13 cellular contexts compared by ENCODE assay signal in the genomic region with DNA sequence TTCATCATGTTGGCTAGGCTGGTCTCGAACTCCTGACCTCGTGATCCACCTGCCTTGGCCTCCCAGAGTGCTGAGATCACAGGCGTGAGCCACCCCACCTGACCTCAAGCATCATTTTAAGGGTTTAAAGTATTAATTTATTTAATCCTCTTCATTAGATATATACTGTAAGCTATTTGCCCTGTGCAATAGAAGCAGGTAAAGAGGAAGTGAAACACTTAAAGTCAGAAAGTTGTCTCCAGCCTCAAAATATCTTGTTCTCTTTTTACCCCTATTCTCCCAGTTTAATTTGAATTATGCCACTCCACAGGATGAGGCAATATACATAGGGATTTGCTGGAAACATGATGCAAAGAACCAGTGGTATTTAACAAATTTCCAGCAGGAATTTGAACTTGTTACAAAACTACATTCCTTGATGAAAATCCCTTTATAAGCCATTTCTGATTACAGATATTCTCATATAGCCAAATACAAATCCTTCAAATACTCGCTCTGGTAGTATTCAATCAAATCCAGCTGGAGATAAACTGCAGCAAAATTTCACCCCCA. TPM values are rescaled to one million over a fixed set of nuclear protein-coding genes. Genes with fewer than 3 reads are reported as not detected.
DNase-seq lines count a peak whose midpoint lies in the region; ATAC-seq and TF ChIP-seq lines count a peak whose summit lies in the region.
"Had no signal": no experiment of that assay in that cellular context is flagged by ENCODE, and none has a peak within 500 bp of the region (broad histone marks: within the 10 kb centered on the region; RNA-seq: fewer than 3 reads in every experiment).

No MANE protein-coding gene starts in this region.

- H3K4me3 ChIP-seq in Karpas-422 (ENCODE audit: low read length): 0 out of 2 replicates have a peak overlapping the region, but pooled peaks have one; percentile 9

- no peak for ATAC-seq in HG03460 (IDR thresholded peaks at IDR 0.05; ENCODE audit: unreplicated experiment)
- no peak for ATAC-seq in GM19397 (IDR thresholded peaks at IDR 0.05; ENCODE audit: unreplicated experiment)

- H4K20me1 ChIP-seq in Karpas-422 (ENCODE audit: insufficient read depth, low read depth, low read length): no peaks in the 10 kb centered on the region

- peaks cover 54% of the 10 kb centered on the region for H3K36me3 Mint-ChIP-seq in activated T-cell treated with anti-CD3 and anti-CD28 coated beads, Interleukin-2, amount 50 U/mL, for 24 hours (ENCODE audit: low read depth)
- peaks cover 27% of the 10 kb centered on the region for H3K36me3 Mint-ChIP-seq in activated T-helper 2 cell treated with anti-CD3 and anti-CD28 coated beads, Interferon-gamma antibody, Interleukin-2, Interleukin-4, amounts not matched to agents 10 μg/mL and 5 μg/mL and 100 μg/mL, durations not matched to agents 14 hours and 24 hours and 36 hours (ENCODE audit: low read depth)
- peaks cover 6% of the 10 kb centered on the region for H3K36me3 Mint-ChIP-seq in osteocyte (ENCODE audit: unreplicated experiment)

- peak overlapping the region; percentile 6; the same call in 1 of the 2 replicates for H3K9ac ChIP-seq in Karpas-422 (ENCODE audit: low read length)

- no peak for TF ChIP-seq CTCF in osteocyte (IDR thresholded peaks at IDR 0.05)

- DNase-seq in activated T-cell treated with anti-CD3 and anti-CD28 coated beads, Interleukin-2, amount 50 U/mL, for 24 hours: no peak
- DNase-seq in activated T-cell treated with anti-CD3 and anti-CD28 coated beads for 4 hours (no peak), Karpas-422 (peak; percentile 85), osteocyte (ENCODE audit: extremely low spot score, unreplicated experiment) (no peak), middle frontal gyrus (ENCODE audit: extremely low spot score, low spot score) (no peak)
- DNase-seq in activated T-helper 2 cell treated with anti-CD3 and anti-CD28 coated beads, Interferon-gamma antibody, Interleukin-2, Interleukin-4, amounts not matched to agents 10 μg/mL and 5 μg/mL and 100 μg/mL, durations not matched to agents 14 hours and 24 hours and 36 hours (ENCODE audit: low spot score): no peak
- DNase-seq: ACHN; dorsolateral prefrontal cortex; NCI-H510A treated with DMSO at 0.1 percent for 48 hours; stimulated activated CD8-positive, alpha-beta memory T cell treated with anti-CD3 and anti-CD28 coated beads, Interleukin-4, amount 100 ng/mL, for 48 hours had no signal

- H3K9me3 ChIP-seq in Karpas-422 (ENCODE audit: low read length): no peaks in the 10 kb centered on the region

- peaks cover 90% of the 10 kb centered on the region for H3K79me2 ChIP-seq in Karpas-422 (ENCODE audit: low read length)

- H3K9me2 ChIP-seq in Karpas-422 (replicated peaks; ENCODE audit: insufficient read depth, low read length): no peaks in the 10 kb centered on the region

- H3K4me2 ChIP-seq in Karpas-422 (ENCODE audit: low read depth, low read length, poor library complexity, severe bottlenecking): peak overlapping the region; percentile 71

- no peaks in the 10 kb centered on the region for H3K27me3 Mint-ChIP-seq in activated T-cell treated with anti-CD3 and anti-CD28 coated beads, Interleukin-2, amount 50 U/mL, for 24 hours
- no peaks in the 10 kb centered on the region for H3K27me3 Mint-ChIP-seq in activated T-helper 2 cell treated with anti-CD3 and anti-CD28 coated beads, Interferon-gamma antibody, Interleukin-2, Interleukin-4, amounts not matched to agents 10 μg/mL and 5 μg/mL and 100 μg/mL, durations not matched to agents 14 hours and 24 hours and 36 hours (ENCODE audit: low read depth)
- H3K27me3 Mint-ChIP-seq in osteocyte (ENCODE audit: unreplicated experiment): no peaks in the 10 kb centered on the region

- no peaks in the 10 kb centered on the region for H3K27me3 ChIP-seq in Karpas-422 (ENCODE audit: low read length)
- H3K27me3 ChIP-seq: dorsolateral prefrontal cortex had no signal

- H3K4me1 Mint-ChIP-seq in activated T-cell treated with anti-CD3 and anti-CD28 coated beads, Interleukin-2, amount 50 U/mL, for 24 hours (ENCODE audit: low read depth): peaks cover 48% of the 10 kb centered on the region
- H3K4me1 Mint-ChIP-seq in activated T-helper 2 cell treated with anti-CD3 and anti-CD28 coated beads, Interferon-gamma antibody, Interleukin-2, Interleukin-4, amounts not matched to agents 10 μg/mL and 5 μg/mL and 100 μg/mL, durations not matched to agents 14 hours and 24 hours and 36 hours (ENCODE audit: low read depth): peaks cover 37% of the 10 kb centered on the region
- peaks cover 20% of the 10 kb centered on the region for H3K4me1 Mint-ChIP-seq in osteocyte (ENCODE audit: unreplicated experiment)

- peak overlapping the region; percentile 94 for H3K27ac Mint-ChIP-seq in activated T-cell treated with anti-CD3 and anti-CD28 coated beads, Interleukin-2, amount 50 U/mL, for 24 hours
- no peak overlapping the region for H3K27ac Mint-ChIP-seq in activated T-helper 2 cell treated with anti-CD3 and anti-CD28 coated beads, Interferon-gamma antibody, Interleukin-2, Interleukin-4, amounts not matched to agents 10 μg/mL and 5 μg/mL and 100 μg/mL, durations not matched to agents 14 hours and 24 hours and 36 hours
- no peak overlapping the region for H3K27ac Mint-ChIP-seq in osteocyte (ENCODE audit: unreplicated experiment)

- peaks cover 20% of the 10 kb centered on the region; the same call in 1 of the 2 replicates for H3K36me3 ChIP-seq in Karpas-422 (ENCODE audit: insufficient read depth, low read length)

- peak overlapping the region; percentile 89 for H3K27ac ChIP-seq in Karpas-422 (ENCODE audit: low read length)
- H3K27ac ChIP-seq: dorsolateral prefrontal cortex, skin epidermis had no signal

- intact Hi-C loops in activated T-helper 2 cell treated with anti-CD3 and anti-CD28 coated beads, Interferon-gamma antibody, Interleukin-2, Interleukin-4, amounts not matched to agents 10 μg/mL and 5 μg/mL and 100 μg/mL, durations not matched to agents 14 hours and 24 hours and 36 hours (cut with micrococcal nuclease): loop anchor here (5.0 kb wide), 1 partner anchor 996 kb away; the partner anchor contains the start of gene TTC14

- H3K4me1 ChIP-seq in Karpas-422 (ENCODE audit: low read length): peaks cover 54% of the 10 kb centered on the region

- peak overlapping the region; percentile 98 for H3K4me3 Mint-ChIP-seq in activated T-cell treated with anti-CD3 and anti-CD28 coated beads, Interleukin-2, amount 50 U/mL, for 24 hours
- H3K4me3 Mint-ChIP-seq in activated T-helper 2 cell treated with anti-CD3 and anti-CD28 coated beads, Interferon-gamma antibody, Interleukin-2, Interleukin-4, amounts not matched to agents 10 μg/mL and 5 μg/mL and 100 μg/mL, durations not matched to agents 14 hours and 24 hours and 36 hours (ENCODE audit: low read depth): peak overlapping the region; percentile 51
- H3K4me3 Mint-ChIP-seq in osteocyte (ENCODE audit: unreplicated experiment): peak overlapping the region; percentile 3

- H2AFZ ChIP-seq in Karpas-422 (ENCODE audit: low read length): no peak overlapping the region

- H3K9me3 Mint-ChIP-seq in activated T-cell treated with anti-CD3 and anti-CD28 coated beads, Interleukin-2, amount 50 U/mL, for 24 hours: no peaks in the 10 kb centered on the region
- H3K9me3 Mint-ChIP-seq in activated T-helper 2 cell treated with anti-CD3 and anti-CD28 coated beads, Interferon-gamma antibody, Interleukin-2, Interleukin-4, amounts not matched to agents 10 μg/mL and 5 μg/mL and 100 μg/mL, durations not matched to agents 14 hours and 24 hours and 36 hours: no peaks in the 10 kb centered on the region
- H3K9me3 Mint-ChIP-seq in osteocyte (ENCODE audit: unreplicated experiment): no peaks in the 10 kb centered on the region

RNA-seq across cellular contexts. Expression of gene NDUFB5, which starts 2.0 kb away (rescaled TPM):
- total RNA-seq in Karpas-422 (2014; rRNA removed; shearing (Covaris generic); ENCODE audit: low replicate concordance): 132 and 137 TPM in 2 replicates
- 90.3 and 91.6 TPM in 2 replicates for total RNA-seq in activated T-helper 2 cell treated with anti-CD3 and anti-CD28 coated beads, Interferon-gamma antibody, Interleukin-2, Interleukin-4, amounts not matched to agents 10 μg/mL and 5 μg/mL and 100 μg/mL, durations not matched to agents 14 hours and 24 hours and 36 hours
- 74.7 and 87.0 TPM in 2 replicates for total RNA-seq in osteocyte

RNA-seq across cellular contexts. Expression of gene MRPL47, which starts 2.2 kb away (rescaled TPM):
- total RNA-seq in Karpas-422 (2014; rRNA removed; shearing (Covaris generic); ENCODE audit: low replicate concordance): 37.3 and 56.1 TPM in 2 replicates
- total RNA-seq in activated T-helper 2 cell treated with anti-CD3 and anti-CD28 coated beads, Interferon-gamma antibody, Interleukin-2, Interleukin-4, amounts not matched to agents 10 μg/mL and 5 μg/mL and 100 μg/mL, durations not matched to agents 14 hours and 24 hours and 36 hours: 61.2 and 64.4 TPM in 2 replicates
- 32.1 and 32.8 TPM in 2 replicates for total RNA-seq in osteocyte

RNA-seq across cellular contexts. Expression of gene ACTL6A, which starts 43.9 kb away (rescaled TPM):
- 50.9 and 68.6 TPM in 2 replicates for total RNA-seq in Karpas-422 (2014; rRNA removed; shearing (Covaris generic); ENCODE audit: low replicate concordance)
- total RNA-seq in activated T-helper 2 cell treated with anti-CD3 and anti-CD28 coated beads, Interferon-gamma antibody, Interleukin-2, Interleukin-4, amounts not matched to agents 10 μg/mL and 5 μg/mL and 100 μg/mL, durations not matched to agents 14 hours and 24 hours and 36 hours: 114 and 121 TPM in 2 replicates
- total RNA-seq in osteocyte: 46.5 and 49.8 TPM in 2 replicates

RNA-seq across cellular contexts. Expression of gene USP13, which starts 46.2 kb away (rescaled TPM):
- 17.5 and 22.1 TPM in 2 replicates for total RNA-seq in Karpas-422 (2014; rRNA removed; shearing (Covaris generic); ENCODE audit: low replicate concordance)
- 16.4 and 17.0 TPM in 2 replicates for total RNA-seq in activated T-helper 2 cell treated with anti-CD3 and anti-CD28 coated beads, Interferon-gamma antibody, Interleukin-2, Interleukin-4, amounts not matched to agents 10 μg/mL and 5 μg/mL and 100 μg/mL, durations not matched to agents 14 hours and 24 hours and 36 hours
- total RNA-seq in osteocyte: 36.3 and 39.7 TPM in 2 replicates

Comparison
In these comparisons a context has a peak if more than half of its experiments do, and no peak if none do; other contexts are left out.
1. H3K4me3 Mint-ChIP-seq: peak in every context shown above with its lines; median percentile 98 in activated T-cell treated with anti-CD3 and anti-CD28 coated beads, Interleukin-2, amount 50 U/mL, for 24 hours; 51 in activated T-helper 2 cell treated with anti-CD3 and anti-CD28 coated beads, Interferon-gamma antibody, Interleukin-2, Interleukin-4, amounts not matched to agents 10 μg/mL and 5 μg/mL and 100 μg/mL, durations not matched to agents 14 hours and 24 hours and 36 hours; 3 in osteocyte.